Comparison of ENCODE assay signal across 1 cellular context in genomic region chr18:58205780-58206160, GRCh38.
TF ChIP-seq lines count a peak whose summit lies in the region.

No MANE protein-coding gene starts in this region.

TF ChIP-seq in GM12878, 131 proteins besides CTCF, POLR2A, EP300 and RAD21:
- no peak for TF ChIP-seq ZBTB40 (IDR thresholded peaks at IDR 0.05; ENCODE audit: borderline replicate concordance)
- no peak for TF ChIP-seq KLF5 (IDR thresholded peaks at IDR 0.05; ENCODE audit: partially characterized antibody)
- TF ChIP-seq CHD1 (IDR thresholded peaks at IDR 0.05; ENCODE audit: low read depth, low read length) = no peak
- TF ChIP-seq, protein P1, sequence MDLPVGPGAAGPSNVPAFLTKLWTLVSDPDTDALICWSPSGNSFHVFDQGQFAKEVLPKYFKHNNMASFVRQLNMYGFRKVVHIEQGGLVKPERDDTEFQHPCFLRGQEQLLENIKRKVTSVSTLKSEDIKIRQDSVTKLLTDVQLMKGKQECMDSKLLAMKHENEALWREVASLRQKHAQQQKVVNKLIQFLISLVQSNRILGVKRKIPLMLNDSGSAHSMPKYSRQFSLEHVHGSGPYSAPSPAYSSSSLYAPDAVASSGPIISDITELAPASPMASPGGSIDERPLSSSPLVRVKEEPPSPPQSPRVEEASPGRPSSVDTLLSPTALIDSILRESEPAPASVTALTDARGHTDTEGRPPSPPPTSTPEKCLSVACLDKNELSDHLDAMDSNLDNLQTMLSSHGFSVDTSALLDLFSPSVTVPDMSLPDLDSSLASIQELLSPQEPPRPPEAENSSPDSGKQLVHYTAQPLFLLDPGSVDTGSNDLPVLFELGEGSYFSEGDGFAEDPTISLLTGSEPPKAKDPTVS (IDR thresholded peaks at IDR 0.05; ENCODE audit: low read depth, low read length) = no peak
- TF ChIP-seq PML (IDR thresholded peaks at IDR 0.05; ENCODE audit: low read length) = no peak
- no peak for TF ChIP-seq CBFB (IDR thresholded peaks at IDR 0.05; ENCODE audit: low read depth)
- TF ChIP-seq, protein P2, sequence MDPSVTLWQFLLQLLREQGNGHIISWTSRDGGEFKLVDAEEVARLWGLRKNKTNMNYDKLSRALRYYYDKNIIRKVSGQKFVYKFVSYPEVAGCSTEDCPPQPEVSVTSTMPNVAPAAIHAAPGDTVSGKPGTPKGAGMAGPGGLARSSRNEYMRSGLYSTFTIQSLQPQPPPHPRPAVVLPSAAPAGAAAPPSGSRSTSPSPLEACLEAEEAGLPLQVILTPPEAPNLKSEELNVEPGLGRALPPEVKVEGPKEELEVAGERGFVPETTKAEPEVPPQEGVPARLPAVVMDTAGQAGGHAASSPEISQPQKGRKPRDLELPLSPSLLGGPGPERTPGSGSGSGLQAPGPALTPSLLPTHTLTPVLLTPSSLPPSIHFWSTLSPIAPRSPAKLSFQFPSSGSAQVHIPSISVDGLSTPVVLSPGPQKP (IDR thresholded peaks at IDR 0.05; ENCODE audit: low read depth, low read length) = no peak
- no peak for TF ChIP-seq SRF (IDR thresholded peaks at IDR 0.05; ENCODE audit: low read depth in 2 of 2, low read length in 2 of 2)
- TF ChIP-seq NR2F1 (conservative IDR thresholded peaks at IDR 0.05) = no peak
- TF ChIP-seq ZNF687 (IDR thresholded peaks at IDR 0.05) = no peak
- no peak for TF ChIP-seq IKZF1 (conservative IDR thresholded peaks at IDR 0.05)
- no peak for TF ChIP-seq NFXL1 (IDR thresholded peaks at IDR 0.05; ENCODE audit: borderline replicate concordance)
- no peak for TF ChIP-seq ETV6 (conservative IDR thresholded peaks at IDR 0.05 in 1 of 2, IDR thresholded peaks at IDR 0.05 in 1 of 2; ENCODE audit: borderline replicate concordance in 1 of 2, low read depth in 1 of 2)
- no peak for TF ChIP-seq SREBF1 (IDR thresholded peaks at IDR 0.05; ENCODE audit: low read length)
- TF ChIP-seq ATF3 (IDR thresholded peaks at IDR 0.05; ENCODE audit: borderline replicate concordance, extremely low read depth, low read depth, low read length) = no peak
